In genomic region chr19:7830272-7830771, GRCh38 we compare ENCODE assay signal across 1 cellular context.
TF ChIP-seq lines count a peak whose summit lies in the region.

No MANE protein-coding gene starts in this region.

TF ChIP-seq in SK-N-SH, 30 proteins besides CTCF, POLR2A, EP300 and RAD21 (continued from another document):
- TF ChIP-seq, protein P1, sequence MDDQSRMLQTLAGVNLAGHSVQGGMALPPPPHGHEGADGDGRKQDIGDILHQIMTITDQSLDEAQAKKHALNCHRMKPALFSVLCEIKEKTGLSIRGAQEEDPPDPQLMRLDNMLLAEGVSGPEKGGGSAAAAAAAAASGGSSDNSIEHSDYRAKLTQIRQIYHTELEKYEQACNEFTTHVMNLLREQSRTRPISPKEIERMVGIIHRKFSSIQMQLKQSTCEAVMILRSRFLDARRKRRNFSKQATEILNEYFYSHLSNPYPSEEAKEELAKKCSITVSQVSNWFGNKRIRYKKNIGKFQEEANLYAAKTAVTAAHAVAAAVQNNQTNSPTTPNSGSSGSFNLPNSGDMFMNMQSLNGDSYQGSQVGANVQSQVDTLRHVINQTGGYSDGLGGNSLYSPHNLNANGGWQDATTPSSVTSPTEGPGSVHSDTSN (IDR thresholded peaks at IDR 0.05): no peak
- TF ChIP-seq YY1 (IDR thresholded peaks at IDR 0.05; ENCODE audit: low read depth) (no peak), ELF1 (IDR thresholded peaks at IDR 0.05) (no peak)
